ENCODE assay signal across 10 cellular contexts in genomic region chr20:58647162-58647813, GRCh38. TPM values are rescaled to one million over a fixed set of nuclear protein-coding genes. Genes with fewer than 3 reads are reported as not detected.
A peak's percentile ranks its signal among the peaks of the same experiment; 100 is the strongest.
DNase-seq lines count a peak whose midpoint lies in the region; ATAC-seq and TF ChIP-seq lines count a peak whose summit lies in the region.
"Had no signal": no experiment of that assay in that cellular context is flagged by ENCODE, and none has a peak within 500 bp of the region (broad histone marks: within the 10 kb centered on the region; RNA-seq: fewer than 3 reads in every experiment).

No MANE protein-coding gene starts in this region.

- H3K27me3 ChIP-seq in testis (no peaks in the 10 kb centered on the region), left lung (peaks cover 0 to 8% of the 10 kb centered on the region in 2 donors)

- 86 to 90% methylated on average over 7 of the region's 7 CpGs for WGBS in testis, 2 donors

- no peaks in the 10 kb centered on the region for H3K9me3 ChIP-seq in testis
- H3K9me3 ChIP-seq in left lung: no peaks in the 10 kb centered on the region

- no peaks in the 10 kb centered on the region for H3K9me3 Mint-ChIP-seq in activated CD4-positive, alpha-beta T cell treated with anti-CD3 and anti-CD28 coated beads, Interleukin-2, amount 10 ng/mL, durations not matched to agents 7 days and 5 days
- H3K9me3 Mint-ChIP-seq: naive B cell had no signal

- peaks cover 9% of the 10 kb centered on the region for H3K36me3 Mint-ChIP-seq in activated CD4-positive, alpha-beta T cell treated with anti-CD3 and anti-CD28 coated beads, Interleukin-2, amount 10 ng/mL, durations not matched to agents 7 days and 5 days (ENCODE audit: low read depth)
- H3K36me3 Mint-ChIP-seq: naive B cell had no signal

- H3K4me3 ChIP-seq in testis (no peak overlapping the region), left lung (no peak overlapping the region)

- peak; percentile 31 for DNase-seq in activated CD4-positive, alpha-beta T cell treated with anti-CD3 and anti-CD28 coated beads, Interleukin-2, amount 10 ng/mL, durations not matched to agents 7 days and 5 days
- DNase-seq in activated CD4-positive, alpha-beta T cell treated with anti-CD3 and anti-CD28 coated beads for 1 hour: no peak
- peak; percentile 38 to 48 for DNase-seq in Kasumi-1 (lab: John Stamatoyannopoulos, UW)
- DNase-seq in ecto neural progenitor cell (ENCODE audit: low spot score): peak; percentile 18
- DNase-seq in testis: peak; percentile 12
- DNase-seq in left lung: no peak
- no peak for DNase-seq in HCEC 1CT
- DNase-seq in dermis blood vessel endothelial cell: no peak
- DNase-seq: naive B cell, NCI-H1417 had no signal

- H3K27ac ChIP-seq in testis (no peak overlapping the region), left lung (no peak overlapping the region)

- no peak overlapping the region for H3K4me3 Mint-ChIP-seq in activated CD4-positive, alpha-beta T cell treated with anti-CD3 and anti-CD28 coated beads, Interleukin-2, amount 10 ng/mL, durations not matched to agents 7 days and 5 days

- H3K27ac Mint-ChIP-seq in activated CD4-positive, alpha-beta T cell treated with anti-CD3 and anti-CD28 coated beads, Interleukin-2, amount 10 ng/mL, durations not matched to agents 7 days and 5 days: no peak overlapping the region

- H3K27me3 Mint-ChIP-seq in activated CD4-positive, alpha-beta T cell treated with anti-CD3 and anti-CD28 coated beads, Interleukin-2, amount 10 ng/mL, durations not matched to agents 7 days and 5 days: no peaks in the 10 kb centered on the region

- no peaks in the 10 kb centered on the region for H3K4me1 ChIP-seq in testis
- peaks cover 0 to 8% of the 10 kb centered on the region in 2 donors for H3K4me1 ChIP-seq in left lung

- CTCF ChIA-PET in activated CD4-positive, alpha-beta T cell treated with anti-CD3 and anti-CD28 coated beads, Interleukin-2, amount 10 ng/mL, durations not matched to agents 7 days and 5 days (lab: Charles Lee): interaction anchor here (0.6 to 2.1 kb wide), 7 partner anchors 11 to 520 kb away, joined by 3 to 6 read pairs (median 4); no protein-coding TSS in a partner anchor

- no peak for TF ChIP-seq POLR2A in testis (IDR thresholded peaks at IDR 0.05)

- no peak for ATAC-seq in left lung

- POLR2A ChIA-PET in activated CD4-positive, alpha-beta T cell treated with anti-CD3 and anti-CD28 coated beads, Interleukin-2, amount 10 ng/mL, durations not matched to agents 7 days and 5 days (lab: Charles Lee): no interaction called here

- H3K4me1 Mint-ChIP-seq in activated CD4-positive, alpha-beta T cell treated with anti-CD3 and anti-CD28 coated beads, Interleukin-2, amount 10 ng/mL, durations not matched to agents 7 days and 5 days: peaks cover 8% of the 10 kb centered on the region

- intact Hi-C loops in testis (cut with DNase I; ENCODE audit: low total_unique reads) (no loop called here), left lung (cut with DNase I) (loop anchor here in 1 of 2 donors (10.0 kb wide), 1 partner anchor 412 kb away; no protein-coding TSS in a partner anchor)

- TF ChIP-seq CTCF in testis (IDR thresholded peaks at IDR 0.05) (no peak), left lung (IDR thresholded peaks at IDR 0.05) (no peak)

- H3K36me3 ChIP-seq in testis (ENCODE audit: low read depth, missing control alignments) (no peaks in the 10 kb centered on the region), left lung (no peaks in the 10 kb centered on the region)

RNA-seq across cellular contexts. Expression of gene STX16, which starts 3.8 kb away (rescaled TPM):
- 100 to 1,000 TPM; 163 to 173 TPM for total RNA-seq in activated CD4-positive, alpha-beta T cell treated with anti-CD3 and anti-CD28 coated beads, Interleukin-2, amount 10 ng/mL, durations not matched to agents 7 days and 5 days
- total RNA-seq in testis (100 to 1,000 TPM; 107 to 124 TPM), left lung (10 to 100 TPM; 50.4 to 58.0 TPM), dermis blood vessel endothelial cell (36.4 and 53.5 TPM in 2 replicates)
- polyA plus RNA-seq in testis (ENCODE audit: insufficient read depth, low read depth, low replicate concordance): 79.3 TPM

RNA-seq across cellular contexts. Expression of gene NPEPL1, which starts 45.3 kb away (rescaled TPM):
- total RNA-seq in activated CD4-positive, alpha-beta T cell treated with anti-CD3 and anti-CD28 coated beads, Interleukin-2, amount 10 ng/mL, durations not matched to agents 7 days and 5 days: 10 to 100 TPM; 28.7 to 30.7 TPM
- total RNA-seq in testis: 10 to 100 TPM; 56.3 to 79.9 TPM
- polyA plus RNA-seq in testis (ENCODE audit: insufficient read depth, low read depth, low replicate concordance): 47.6 TPM
- total RNA-seq in left lung: 10 to 100 TPM; 25.1 to 30.8 TPM
- total RNA-seq in dermis blood vessel endothelial cell: 20.6 and 28.8 TPM in 2 replicates

Comparison
In these comparisons a context has a peak if more than half of its experiments do, and no peak if none do; other contexts are left out.
1. DNase-seq: peak in activated CD4-positive, alpha-beta T cell treated with anti-CD3 and anti-CD28 coated beads, Interleukin-2, amount 10 ng/mL, durations not matched to agents 7 days and 5 days (single experiment), Kasumi-1 (2 of 2), ecto neural progenitor cell (single experiment) and testis (single experiment); none in activated CD4-positive, alpha-beta T cell treated with anti-CD3 and anti-CD28 coated beads for 1 hour (single experiment), left lung (0 of 2), HCEC 1CT (single experiment) and dermis blood vessel endothelial cell (single experiment).